Comparison of ENCODE assay signal across 1 cellular context in the genomic region with DNA sequence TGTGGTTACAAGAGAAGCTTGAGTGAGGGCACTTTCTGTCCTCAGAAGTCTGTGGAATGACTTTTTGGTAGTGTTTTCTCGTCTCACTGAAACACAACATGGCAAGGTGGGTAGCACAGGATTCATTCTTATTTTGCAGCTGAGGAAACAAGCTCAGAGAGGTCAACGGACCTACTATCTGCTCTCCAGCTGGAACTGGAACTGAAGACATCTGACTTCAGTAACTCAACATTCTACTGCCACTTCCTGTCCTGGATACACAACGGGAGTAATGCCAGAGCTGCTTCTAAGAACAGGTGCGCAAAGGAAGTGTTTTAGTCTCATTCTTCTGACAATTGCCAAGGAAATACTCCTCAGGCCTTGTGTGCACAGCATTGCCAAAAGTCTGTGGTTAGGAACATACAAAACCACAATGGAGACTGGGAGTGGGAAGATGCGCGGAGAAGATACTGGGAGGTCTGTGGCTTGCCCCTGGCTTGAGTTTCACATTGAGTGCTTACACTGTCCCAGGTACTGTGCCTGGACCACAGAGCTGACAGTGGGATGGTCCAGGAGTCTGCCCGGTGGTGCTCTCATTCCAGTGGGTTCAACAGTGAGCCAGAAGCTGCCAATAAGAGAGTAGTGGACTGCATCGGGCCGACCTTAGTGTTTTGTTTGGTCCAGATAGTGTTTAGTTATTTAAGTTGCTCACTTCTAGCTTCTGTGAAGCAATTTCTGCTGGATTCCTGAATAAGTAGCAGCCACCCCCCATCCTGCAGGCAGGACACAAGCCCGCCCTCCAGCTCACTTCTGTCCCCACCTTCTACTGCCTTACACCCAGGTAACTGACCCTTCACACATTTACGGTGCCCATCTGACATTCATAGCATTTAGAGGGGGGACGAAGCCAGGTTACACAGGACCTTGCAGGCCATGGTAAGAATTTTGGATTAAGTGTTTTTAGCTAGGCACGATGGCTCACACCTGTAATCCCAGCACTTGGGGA.
TF ChIP-seq lines count a peak whose summit lies in the region.

No MANE protein-coding gene starts in this region.

TF ChIP-seq in K562, 482 proteins besides CTCF, POLR2A, EP300 and RAD21 (continues in another document):
- no peak for TF ChIP-seq TCF7L2 (IDR thresholded peaks at IDR 0.05; ENCODE audit: low read depth, low read length)
- 0 out of 2 replicates have a peak, but pooled peaks have one; percentile 45 for TF ChIP-seq SREBF2 (CRISPR knock-in tag; IDR thresholded peaks at IDR 0.05)
- 0 out of 2 replicates have a peak, but pooled peaks have one; percentile 2 for TF ChIP-seq NFIC (IDR thresholded peaks at IDR 0.05)
- TF ChIP-seq, protein P1, sequence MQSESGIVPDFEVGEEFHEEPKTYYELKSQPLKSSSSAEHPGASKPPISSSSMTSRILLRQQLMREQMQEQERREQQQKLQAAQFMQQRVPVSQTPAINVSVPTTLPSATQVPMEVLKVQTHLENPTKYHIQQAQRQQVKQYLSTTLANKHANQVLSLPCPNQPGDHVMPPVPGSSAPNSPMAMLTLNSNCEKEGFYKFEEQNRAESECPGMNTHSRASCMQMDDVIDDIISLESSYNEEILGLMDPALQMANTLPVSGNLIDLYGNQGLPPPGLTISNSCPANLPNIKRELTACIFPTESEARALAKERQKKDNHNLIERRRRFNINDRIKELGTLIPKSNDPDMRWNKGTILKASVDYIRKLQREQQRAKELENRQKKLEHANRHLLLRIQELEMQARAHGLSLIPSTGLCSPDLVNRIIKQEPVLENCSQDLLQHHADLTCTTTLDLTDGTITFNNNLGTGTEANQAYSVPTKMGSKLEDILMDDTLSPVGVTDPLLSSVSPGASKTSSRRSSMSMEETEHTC (IDR thresholded peaks at IDR 0.05): no peak
- TF ChIP-seq, protein P2, sequence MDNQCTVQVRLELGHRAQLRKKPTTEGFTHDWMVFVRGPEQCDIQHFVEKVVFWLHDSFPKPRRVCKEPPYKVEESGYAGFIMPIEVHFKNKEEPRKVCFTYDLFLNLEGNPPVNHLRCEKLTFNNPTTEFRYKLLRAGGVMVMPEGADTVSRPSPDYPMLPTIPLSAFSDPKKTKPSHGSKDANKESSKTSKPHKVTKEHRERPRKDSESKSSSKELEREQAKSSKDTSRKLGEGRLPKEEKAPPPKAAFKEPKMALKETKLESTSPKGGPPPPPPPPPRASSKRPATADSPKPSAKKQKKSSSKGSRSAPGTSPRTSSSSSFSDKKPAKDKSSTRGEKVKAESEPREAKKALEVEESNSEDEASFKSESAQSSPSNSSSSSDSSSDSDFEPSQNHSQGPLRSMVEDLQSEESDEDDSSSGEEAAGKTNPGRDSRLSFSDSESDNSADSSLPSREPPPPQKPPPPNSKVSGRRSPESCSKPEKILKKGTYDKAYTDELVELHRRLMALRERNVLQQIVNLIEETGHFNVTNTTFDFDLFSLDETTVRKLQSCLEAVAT (IDR thresholded peaks at IDR 0.05): peak in 1 of 2 experiments; percentile 59; a peak in 1 of 4 replicates
- no peak for TF ChIP-seq ZNF134 (CRISPR knock-in tag; conservative IDR thresholded peaks at IDR 0.05)
- TF ChIP-seq, protein P3, sequence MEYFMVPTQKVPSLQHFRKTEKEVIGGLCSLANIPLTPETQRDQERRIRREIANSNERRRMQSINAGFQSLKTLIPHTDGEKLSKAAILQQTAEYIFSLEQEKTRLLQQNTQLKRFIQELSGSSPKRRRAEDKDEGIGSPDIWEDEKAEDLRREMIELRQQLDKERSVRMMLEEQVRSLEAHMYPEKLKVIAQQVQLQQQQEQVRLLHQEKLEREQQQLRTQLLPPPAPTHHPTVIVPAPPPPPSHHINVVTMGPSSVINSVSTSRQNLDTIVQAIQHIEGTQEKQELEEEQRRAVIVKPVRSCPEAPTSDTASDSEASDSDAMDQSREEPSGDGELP (CRISPR knock-in tag; IDR thresholded peaks at IDR 0.05; ENCODE audit: borderline replicate concordance): 0 out of 2 replicates have a peak, but pooled peaks have one; percentile 27
- TF ChIP-seq ILF3 (IDR thresholded peaks at IDR 0.05; ENCODE audit: borderline replicate concordance): no peak
- TF ChIP-seq, protein P4, sequence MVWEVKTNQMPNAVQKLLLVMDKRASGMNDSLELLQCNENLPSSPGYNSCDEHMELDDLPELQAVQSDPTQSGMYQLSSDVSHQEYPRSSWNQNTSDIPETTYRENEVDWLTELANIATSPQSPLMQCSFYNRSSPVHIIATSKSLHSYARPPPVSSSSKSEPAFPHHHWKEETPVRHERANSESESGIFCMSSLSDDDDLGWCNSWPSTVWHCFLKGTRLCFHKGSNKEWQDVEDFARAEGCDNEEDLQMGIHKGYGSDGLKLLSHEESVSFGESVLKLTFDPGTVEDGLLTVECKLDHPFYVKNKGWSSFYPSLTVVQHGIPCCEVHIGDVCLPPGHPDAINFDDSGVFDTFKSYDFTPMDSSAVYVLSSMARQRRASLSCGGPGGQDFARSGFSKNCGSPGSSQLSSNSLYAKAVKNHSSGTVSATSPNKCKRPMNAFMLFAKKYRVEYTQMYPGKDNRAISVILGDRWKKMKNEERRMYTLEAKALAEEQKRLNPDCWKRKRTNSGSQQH (CRISPR knock-in tag; IDR thresholded peaks at IDR 0.05): no peak
- TF ChIP-seq SNRNP70 (optimal IDR thresholded peaks at IDR 0.05; ENCODE audit: low read depth, low read length): no peak
- peak; percentile 35; the same call in 1 of the 2 replicates for TF ChIP-seq HEY1 (CRISPR knock-in tag; IDR thresholded peaks at IDR 0.05; ENCODE audit: borderline replicate concordance)
- TF ChIP-seq KLF16 (IDR thresholded peaks at IDR 0.05): no peak
- TF ChIP-seq ZNF778 (CRISPR knock-in tag; IDR thresholded peaks at IDR 0.05): no peak
- TF ChIP-seq GATA2 (CRISPR knock-in tag; IDR thresholded peaks at IDR 0.05): 0 out of 2 replicates have a peak, but pooled peaks have one; percentile 26
- no peak for TF ChIP-seq TCF7 (IDR thresholded peaks at IDR 0.05; ENCODE audit: borderline replicate concordance)
- peak; percentile 67; the same call in 1 of the 2 replicates for TF ChIP-seq SOX6 (IDR thresholded peaks at IDR 0.05)
- peak; percentile 70; the same call in 1 of the 2 replicates for TF ChIP-seq CTBP1 (IDR thresholded peaks at IDR 0.05; ENCODE audit: borderline replicate concordance)
- TF ChIP-seq, protein P5, sequence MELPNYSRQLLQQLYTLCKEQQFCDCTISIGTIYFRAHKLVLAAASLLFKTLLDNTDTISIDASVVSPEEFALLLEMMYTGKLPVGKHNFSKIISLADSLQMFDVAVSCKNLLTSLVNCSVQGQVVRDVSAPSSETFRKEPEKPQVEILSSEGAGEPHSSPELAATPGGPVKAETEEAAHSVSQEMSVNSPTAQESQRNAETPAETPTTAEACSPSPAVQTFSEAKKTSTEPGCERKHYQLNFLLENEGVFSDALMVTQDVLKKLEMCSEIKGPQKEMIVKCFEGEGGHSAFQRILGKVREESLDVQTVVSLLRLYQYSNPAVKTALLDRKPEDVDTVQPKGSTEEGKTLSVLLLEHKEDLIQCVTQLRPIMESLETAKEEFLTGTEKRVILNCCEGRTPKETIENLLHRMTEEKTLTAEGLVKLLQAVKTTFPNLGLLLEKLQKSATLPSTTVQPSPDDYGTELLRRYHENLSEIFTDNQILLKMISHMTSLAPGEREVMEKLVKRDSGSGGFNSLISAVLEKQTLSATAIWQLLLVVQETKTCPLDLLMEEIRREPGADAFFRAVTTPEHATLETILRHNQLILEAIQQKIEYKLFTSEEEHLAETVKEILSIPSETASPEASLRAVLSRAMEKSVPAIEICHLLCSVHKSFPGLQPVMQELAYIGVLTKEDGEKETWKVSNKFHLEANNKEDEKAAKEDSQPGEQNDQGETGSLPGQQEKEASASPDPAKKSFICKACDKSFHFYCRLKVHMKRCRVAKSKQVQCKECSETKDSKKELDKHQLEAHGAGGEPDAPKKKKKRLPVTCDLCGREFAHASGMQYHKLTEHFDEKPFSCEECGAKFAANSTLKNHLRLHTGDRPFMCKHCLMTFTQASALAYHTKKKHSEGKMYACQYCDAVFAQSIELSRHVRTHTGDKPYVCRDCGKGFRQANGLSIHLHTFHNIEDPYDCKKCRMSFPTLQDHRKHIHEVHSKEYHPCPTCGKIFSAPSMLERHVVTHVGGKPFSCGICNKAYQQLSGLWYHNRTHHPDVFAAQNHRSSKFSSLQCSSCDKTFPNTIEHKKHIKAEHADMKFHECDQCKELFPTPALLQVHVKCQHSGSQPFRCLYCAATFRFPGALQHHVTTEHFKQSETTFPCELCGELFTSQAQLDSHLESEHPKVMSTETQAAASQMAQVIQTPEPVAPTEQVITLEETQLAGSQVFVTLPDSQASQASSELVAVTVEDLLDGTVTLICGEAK (IDR thresholded peaks at IDR 0.05): no peak
- TF ChIP-seq, protein P5 (CRISPR knock-in tag; IDR thresholded peaks at IDR 0.05): no peak
- peak; percentile 92; the same call in 1 of the 2 replicates for TF ChIP-seq ESRRA (IDR thresholded peaks at IDR 0.05; ENCODE audit: borderline replicate concordance, low read depth)
- TF ChIP-seq RB1 (IDR thresholded peaks at IDR 0.05; ENCODE audit: low read depth): 0 out of 2 replicates have a peak, but pooled peaks have one; percentile 4
- TF ChIP-seq NFYB (IDR thresholded peaks at IDR 0.05; ENCODE audit: extremely low read depth, insufficient read length): no peak
- TF ChIP-seq ZNF174 (CRISPR knock-in tag; IDR thresholded peaks at IDR 0.05): no peak
- TF ChIP-seq, protein P6, sequence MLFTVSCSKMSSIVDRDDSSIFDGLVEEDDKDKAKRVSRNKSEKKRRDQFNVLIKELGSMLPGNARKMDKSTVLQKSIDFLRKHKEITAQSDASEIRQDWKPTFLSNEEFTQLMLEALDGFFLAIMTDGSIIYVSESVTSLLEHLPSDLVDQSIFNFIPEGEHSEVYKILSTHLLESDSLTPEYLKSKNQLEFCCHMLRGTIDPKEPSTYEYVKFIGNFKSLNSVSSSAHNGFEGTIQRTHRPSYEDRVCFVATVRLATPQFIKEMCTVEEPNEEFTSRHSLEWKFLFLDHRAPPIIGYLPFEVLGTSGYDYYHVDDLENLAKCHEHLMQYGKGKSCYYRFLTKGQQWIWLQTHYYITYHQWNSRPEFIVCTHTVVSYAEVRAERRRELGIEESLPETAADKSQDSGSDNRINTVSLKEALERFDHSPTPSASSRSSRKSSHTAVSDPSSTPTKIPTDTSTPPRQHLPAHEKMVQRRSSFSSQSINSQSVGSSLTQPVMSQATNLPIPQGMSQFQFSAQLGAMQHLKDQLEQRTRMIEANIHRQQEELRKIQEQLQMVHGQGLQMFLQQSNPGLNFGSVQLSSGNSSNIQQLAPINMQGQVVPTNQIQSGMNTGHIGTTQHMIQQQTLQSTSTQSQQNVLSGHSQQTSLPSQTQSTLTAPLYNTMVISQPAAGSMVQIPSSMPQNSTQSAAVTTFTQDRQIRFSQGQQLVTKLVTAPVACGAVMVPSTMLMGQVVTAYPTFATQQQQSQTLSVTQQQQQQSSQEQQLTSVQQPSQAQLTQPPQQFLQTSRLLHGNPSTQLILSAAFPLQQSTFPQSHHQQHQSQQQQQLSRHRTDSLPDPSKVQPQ (CRISPR knock-in tag; IDR thresholded peaks at IDR 0.05; ENCODE audit: borderline replicate concordance): no peak
- 0 out of 2 replicates have a peak, but pooled peaks have one; percentile 33 for TF ChIP-seq ETV5 (CRISPR knock-in tag; IDR thresholded peaks at IDR 0.05; ENCODE audit: low read depth)
- TF ChIP-seq, protein P7, sequence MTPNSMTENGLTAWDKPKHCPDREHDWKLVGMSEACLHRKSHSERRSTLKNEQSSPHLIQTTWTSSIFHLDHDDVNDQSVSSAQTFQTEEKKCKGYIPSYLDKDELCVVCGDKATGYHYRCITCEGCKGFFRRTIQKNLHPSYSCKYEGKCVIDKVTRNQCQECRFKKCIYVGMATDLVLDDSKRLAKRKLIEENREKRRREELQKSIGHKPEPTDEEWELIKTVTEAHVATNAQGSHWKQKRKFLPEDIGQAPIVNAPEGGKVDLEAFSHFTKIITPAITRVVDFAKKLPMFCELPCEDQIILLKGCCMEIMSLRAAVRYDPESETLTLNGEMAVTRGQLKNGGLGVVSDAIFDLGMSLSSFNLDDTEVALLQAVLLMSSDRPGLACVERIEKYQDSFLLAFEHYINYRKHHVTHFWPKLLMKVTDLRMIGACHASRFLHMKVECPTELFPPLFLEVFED (CRISPR knock-in tag; conservative IDR thresholded peaks at IDR 0.05): no peak
- peak; percentile 67; the same call in 1 of the 2 replicates for TF ChIP-seq ZKSCAN1 (IDR thresholded peaks at IDR 0.05; ENCODE audit: low read depth, low read length)
- TF ChIP-seq, protein P8, sequence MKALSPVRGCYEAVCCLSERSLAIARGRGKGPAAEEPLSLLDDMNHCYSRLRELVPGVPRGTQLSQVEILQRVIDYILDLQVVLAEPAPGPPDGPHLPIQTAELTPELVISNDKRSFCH (CRISPR knock-in tag; IDR thresholded peaks at IDR 0.05): no peak
- TF ChIP-seq, protein P8 (tag; IDR thresholded peaks at IDR 0.05): no peak
- no peak for TF ChIP-seq ZNF584 (CRISPR knock-in tag; IDR thresholded peaks at IDR 0.05; ENCODE audit: low read depth)
